ENCODE assay signal across 8 cellular contexts in genomic region chr18:79680100-79680879, GRCh38. TPM values are rescaled to one million over a fixed set of nuclear protein-coding genes. Genes with fewer than 3 reads are reported as not detected.
DNase-seq lines count a peak whose midpoint lies in the region; ATAC-seq, FAIRE-seq and TF ChIP-seq lines count a peak whose summit lies in the region.

No MANE protein-coding gene starts in this region.

- peak overlapping the region; percentile 88 for H3K27ac Mint-ChIP-seq in astrocyte (ENCODE audit: unreplicated experiment)

- ATAC-seq in HG03159 (IDR thresholded peaks at IDR 0.05; ENCODE audit: unreplicated experiment): peak; percentile 4
- peak; percentile 5; the same call in 1 of the 2 replicates for ATAC-seq in Panc1

- POLR2A ChIA-PET in Panc1 (lab: Charles Lee): no interaction called here

- in situ Hi-C loops in Panc1 (cut with HindIII; ENCODE audit: low pct_unique_long_range_greater_than_20kb, low sequenced_read_pairs): no loop called here

- TSS peak; percentile 66 for BruUV-seq in Panc1 (replicated peaks; lab: Mats Ljungman, UMichigan)

- H3K36me3 Mint-ChIP-seq in astrocyte (ENCODE audit: low read depth, unreplicated experiment): peaks cover 15% of the 10 kb centered on the region

- intact Hi-C loops in cardiac septum (cut with DNase I): no loop called here
- intact Hi-C loops in Panc1 (cut with micrococcal nuclease; ENCODE audit: unreplicated experiment): no loop called here

- no peak for FAIRE-seq in astrocyte (lab: Jason Lieb, UNC)

- peaks cover 24% of the 10 kb centered on the region for H3K4me1 Mint-ChIP-seq in astrocyte (ENCODE audit: low read depth, unreplicated experiment)

- no peaks in the 10 kb centered on the region for H3K27me3 Mint-ChIP-seq in astrocyte (ENCODE audit: low read depth, unreplicated experiment)

- peak overlapping the region; percentile 91 for H3K4me2 ChIP-seq in astrocyte (ENCODE audit: low read length)

- peaks cover 50% of the 10 kb centered on the region for H4K20me1 ChIP-seq in astrocyte (ENCODE audit: insufficient read depth, low read length)

- peak overlapping the region; percentile 98 for H2AFZ ChIP-seq in astrocyte (ENCODE audit: low read depth, low read length)

- TF ChIP-seq CTCF in cardiac muscle cell (IDR thresholded peaks at IDR 0.05; ENCODE audit: low read depth, low read length): no peak
- TF ChIP-seq CTCF in Panc1 (IDR thresholded peaks at IDR 0.05): no peak
- no peak for TF ChIP-seq CTCF in astrocyte (IDR thresholded peaks at IDR 0.05; ENCODE audit: insufficient read depth, low read depth, low read length)

- H3K4me1 ChIP-seq in cardiac muscle cell (ENCODE audit: low read depth) (peaks cover 25% of the 10 kb centered on the region), Panc1 (ENCODE audit: control insufficient read depth, insufficient read depth, low read length) (peaks cover 21% of the 10 kb centered on the region), astrocyte (ENCODE audit: insufficient read depth, low read length) (peaks cover 22% of the 10 kb centered on the region)

- H3K27ac ChIP-seq in cardiac muscle cell (peak overlapping the region; percentile 98), Panc1 (ENCODE audit: low read length) (peak overlapping the region; percentile 57), astrocyte (ENCODE audit: low read depth, low read length) (peak overlapping the region; percentile 99)

- DNase-seq in cardiac muscle cell (ENCODE audit: low read depth in 1 of 2, low spot score in 1 of 2) (peak; percentile 50 to 58), cardiac septum (ENCODE audit: low spot score) (no peak), Panc1 (ENCODE audit: low read depth, low spot score) (no peak), astrocyte (ENCODE audit: low read depth) (peak; percentile 34), iris pigment epithelial cell (ENCODE audit: low read depth) (peak; percentile 67), putamen (ENCODE audit: low spot score) (no peak)
- DNase-seq in stimulated activated CD4-positive, alpha-beta T cell treated with anti-CD3 and anti-CD28 coated beads, Interleukin-2, amount 100 ng/mL, for 24 hours: peak; percentile 51 to 60

- H3K9me3 Mint-ChIP-seq in astrocyte (ENCODE audit: unreplicated experiment): no peaks in the 10 kb centered on the region

- peak overlapping the region; percentile 96 for H3K9ac ChIP-seq in astrocyte (ENCODE audit: low read length)

- H3K36me3 ChIP-seq in cardiac muscle cell: no peaks in the 10 kb centered on the region
- H3K36me3 ChIP-seq in Panc1 (ENCODE audit: control insufficient read depth, insufficient read depth, low read length): peaks cover 5% of the 10 kb centered on the region
- no peaks in the 10 kb centered on the region for H3K36me3 ChIP-seq in astrocyte (ENCODE audit: insufficient read depth, low read length)

- peak overlapping the region; percentile 91 for H3K4me3 Mint-ChIP-seq in astrocyte (ENCODE audit: unreplicated experiment)

- H3K4me3 ChIP-seq in cardiac muscle cell: peak overlapping the region; percentile 70
- H3K4me3 ChIP-seq in Panc1 (ENCODE audit: low read depth in 2 of 2, low read length in 2 of 2): peak overlapping the region; percentile 69 to 84
- H3K4me3 ChIP-seq in astrocyte (ENCODE audit: insufficient read depth, low read depth, low read length): peak overlapping the region; percentile 86

- H3K79me2 ChIP-seq in astrocyte (ENCODE audit: insufficient read depth, low read length): peaks cover 70% of the 10 kb centered on the region

- no peaks in the 10 kb centered on the region for H3K27me3 ChIP-seq in cardiac muscle cell
- no peaks in the 10 kb centered on the region for H3K27me3 ChIP-seq in Panc1 (ENCODE audit: control insufficient read depth, insufficient read depth, low read length)
- no peaks in the 10 kb centered on the region for H3K27me3 ChIP-seq in astrocyte (ENCODE audit: insufficient read depth, low read length)

- CTCF ChIA-PET in Panc1 (lab: Charles Lee): no interaction called here

- H3K9me3 ChIP-seq in cardiac muscle cell (ENCODE audit: low read depth): no peaks in the 10 kb centered on the region
- H3K9me3 ChIP-seq in Panc1 (ENCODE audit: control insufficient read depth, insufficient read depth, low read depth, low read length): no peaks in the 10 kb centered on the region
- H3K9me3 ChIP-seq in astrocyte (ENCODE audit: insufficient read depth, low read depth, low read length): no peaks in the 10 kb centered on the region

RNA-seq across cellular contexts. Expression of gene CTDP1, which starts 0.7 kb away (rescaled TPM):
- 22.2 and 30.2 TPM in 2 replicates for total RNA-seq in cardiac muscle cell
- polyA plus RNA-seq in cardiac muscle cell: 22.1 and 23.3 TPM in 2 replicates
- total RNA-seq in cardiac septum: 10.8 TPM
- total RNA-seq in Panc1 (2021; ENCODE audit: unreplicated experiment): 52.8 TPM
- 59.4 TPM for polyA plus RNA-seq in Panc1 (2012; ENCODE audit: insufficient read length)
- 30.2 and 31.7 TPM in 2 replicates for total RNA-seq in astrocyte

Comparison
In these comparisons a context has a peak if more than half of its experiments do, and no peak if none do; other contexts are left out.
1. DNase-seq: peak in cardiac muscle cell (2 of 2), astrocyte (single experiment), iris pigment epithelial cell (single experiment) and stimulated activated CD4-positive, alpha-beta T cell treated with anti-CD3 and anti-CD28 coated beads, Interleukin-2, amount 100 ng/mL, for 24 hours (2 of 2); none in cardiac septum (single experiment), Panc1 (single experiment) and putamen (single experiment).
2. Peak in every context shown above with its lines, with median percentiles within 50 percentile points of each other: H3K27ac ChIP-seq and H3K4me3 ChIP-seq.